In genomic region chr11:126416542-126417090, GRCh38 we compare ENCODE assay signal across 7 cellular contexts.
DNase-seq lines count a peak whose midpoint lies in the region; ATAC-seq, FAIRE-seq and TF ChIP-seq lines count a peak whose summit lies in the region.

No MANE protein-coding gene starts in this region.

- ATAC-seq in GM19043 (IDR thresholded peaks at IDR 0.05; ENCODE audit: low read depth, unreplicated experiment) (peak; percentile 65), HG03378 (IDR thresholded peaks at IDR 0.05; ENCODE audit: unreplicated experiment) (peak; percentile 63), GM12878 (peak; percentile 88)

- TF ChIP-seq POLR2A in GM12878 (IDR thresholded peaks at IDR 0.05; ENCODE audit: low read depth, low read length), result no peak
- peak in 1 of 2 donors; percentile 37 for TF ChIP-seq POLR2A in sigmoid colon (IDR thresholded peaks at IDR 0.05)

- H3K9ac ChIP-seq in GM12878 (ENCODE audit: control insufficient read depth, insufficient read depth, low read length), result no peak overlapping the region

- H3K4me1 ChIP-seq in GM12878 (ENCODE audit: control insufficient read depth, insufficient read depth, low read length) (peaks cover 13% of the 10 kb centered on the region), sigmoid colon (peaks cover 0 to 47% (median 39%) of the 10 kb centered on the region in 4 donors)

- H3K4me3 ChIP-seq in GM12878, result 0 out of 2 replicates have a peak overlapping the region, but pooled peaks have one; percentile 17
- peak overlapping the region; percentile 26 to 52 (median 49) for H3K4me3 ChIP-seq in sigmoid colon

- FAIRE-seq in GM12878 (lab: Jason Lieb, UNC), result no peak

- WGBS in GM12878 (ENCODE audit: insufficient coverage, insufficient replicate concordance, low lambda C conversion rate, missing lambda C conversion rate), result 12% methylated on average over 44 of the region's 52 CpGs
- 1 to 5% methylated on average over 52 of the region's 52 CpGs for WGBS in sigmoid colon, 2 donors

- peak; percentile 24 to 86 (median 43) for DNase-seq in T-helper 2 cell
- peak; percentile 27 for DNase-seq in GM12878 (ENCODE audit: low read depth, low spot score)
- DNase-seq in hypothalamus (lab: John Stamatoyannopoulos, UW), result peak in 50 of 51 donors; percentile 39 to 88 (median 72)
- peak; percentile 96 for DNase-seq in sigmoid colon
- DNase-seq in DMS 273 treated with DMSO at 0.1 percent for 48 hours (lab: John Stamatoyannopoulos, UW), result no peak

- SMC1A ChIA-PET in GM12878 (lab: Charles Lee; ENCODE audit: uncharacterized antibody, unreplicated experiment), result no interaction called here

- H3K36me3 ChIP-seq in GM12878 (ENCODE audit: control insufficient read depth in 2 of 2, insufficient read depth in 2 of 2, low read length in 1 of 2), result no peaks in the 10 kb centered on the region
- peaks cover 0 to 7% (median 0%) of the 10 kb centered on the region in 4 donors for H3K36me3 ChIP-seq in sigmoid colon

- no peaks in the 10 kb centered on the region for H3K79me2 ChIP-seq in GM12878 (ENCODE audit: control insufficient read depth, insufficient read depth, low read length)

- in situ Hi-C loops in GM12878 (cut with MboI), result no loop called here

- TF ChIP-seq EP300 in GM12878 (IDR thresholded peaks at IDR 0.05; ENCODE audit: borderline replicate concordance in 1 of 2, control insufficient read depth in 1 of 2, low read depth in 2 of 2, low read length in 2 of 2) (no peak), sigmoid colon (IDR thresholded peaks at IDR 0.05) (no peak)

- CTCF ChIA-PET in GM12878 (lab: Yijun Ruan, JAX), result interaction anchor here (0.8 to 1.0 kb wide), 2 partner anchors 69 to 106 kb away, joined by 3 read pairs; no protein-coding TSS in a partner anchor

- TF ChIP-seq RAD21 in GM12878 (IDR thresholded peaks at IDR 0.05; ENCODE audit: insufficient read depth, low read depth, low read length), result no peak

- intact Hi-C loops in GM12878 (cut with micrococcal nuclease; ENCODE audit: unreplicated experiment), result loop anchor here (5.0 kb wide), 1 partner anchor 59 kb away; the partner anchor contains the start of gene ST3GAL4
- intact Hi-C loops in sigmoid colon (cut with DNase I), result loop anchor here (5.0 to 10.0 kb wide), 3 partner anchors 104 to 522 kb away; no protein-coding TSS in a partner anchor

- BruUV-seq in GM12878 (replicated peaks; lab: Mats Ljungman, UMichigan), result no TSS peak

- H4K20me1 ChIP-seq in GM12878 (ENCODE audit: control insufficient read depth, insufficient read depth), result no peaks in the 10 kb centered on the region

- H3K9me3 ChIP-seq in GM12878 (replicated peaks; ENCODE audit: control insufficient read depth, insufficient read depth, low read length) (no peaks in the 10 kb centered on the region), sigmoid colon (no peaks in the 10 kb centered on the region)

- POLR2A ChIA-PET in GM12878 (lab: Charles Lee), result no interaction called here

- H3K27ac ChIP-seq in GM12878 (ENCODE audit: control insufficient read depth, insufficient read depth) (no peak overlapping the region), sigmoid colon (peak overlapping the region; percentile 82 to 86 (median 84))

- RAD21 ChIA-PET in GM12878 (lab: Charles Lee; ENCODE audit: unreplicated experiment), result no interaction called here

- peak overlapping the region; percentile 68 for H2AFZ ChIP-seq in GM12878 (ENCODE audit: control insufficient read depth, low read depth, low read length)

- H3K4me2 ChIP-seq in GM12878 (ENCODE audit: control insufficient read depth, insufficient read depth), result peak overlapping the region; percentile 24

- peaks cover 0 to 2% of the 10 kb centered on the region in 2 experiments; a peak in 2 of 4 replicates for H3K27me3 ChIP-seq in GM12878 (replicated peaks in 1 of 2; ENCODE audit: control insufficient read depth in 2 of 2, insufficient read depth in 2 of 2, low read length in 1 of 2)
- H3K27me3 ChIP-seq in sigmoid colon, result no peaks in the 10 kb centered on the region

- TF ChIP-seq CTCF in GM12878 (IDR thresholded peaks at IDR 0.05 in 2 of 3, conservative IDR thresholded peaks at IDR 0.05 in 1 of 3; ENCODE audit: control insufficient read depth in 2 of 3, extremely low read depth in 1 of 3, insufficient read depth in 1 of 3, low read depth in 3 of 3, low read length in 3 of 3), result no peak
- no peak for TF ChIP-seq CTCF in sigmoid colon (IDR thresholded peaks at IDR 0.05)

TF ChIP-seq in GM12878, 131 proteins besides CTCF, POLR2A, EP300 and RAD21:
- 0 out of 2 replicates have a peak, but pooled peaks have one; percentile 28 for TF ChIP-seq MAX (IDR thresholded peaks at IDR 0.05; ENCODE audit: low read depth, low read length)
- no peak for TF ChIP-seq WRNIP1 (IDR thresholded peaks at IDR 0.05; ENCODE audit: borderline replicate concordance, low read depth, low read length)
